1 cellular context compared by ENCODE assay signal in the genomic region with DNA sequence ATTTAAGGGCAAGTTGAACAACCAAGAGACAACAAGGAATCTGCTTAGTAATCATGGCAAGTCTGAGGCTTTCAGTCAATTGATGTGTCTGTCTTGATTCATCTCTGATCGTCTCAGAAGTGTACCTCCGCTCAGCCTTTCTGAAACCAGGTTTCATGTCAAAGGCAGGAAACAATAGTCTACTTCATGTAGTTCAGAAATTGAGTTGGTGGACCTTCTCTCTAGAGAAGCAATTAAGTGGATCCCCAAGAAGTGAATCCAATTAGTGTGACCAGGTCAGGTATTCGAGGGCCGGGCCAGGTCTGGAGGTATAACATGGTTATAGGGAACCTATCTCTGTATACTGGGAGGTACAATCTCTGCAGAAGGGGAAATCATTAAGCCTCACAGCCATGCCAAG.
TF ChIP-seq lines count a peak whose summit lies in the region.

No MANE protein-coding gene starts in this region.

TF ChIP-seq in GM12878, 131 proteins besides CTCF, POLR2A, EP300 and RAD21 (continued from another document):
- no peak for TF ChIP-seq ZBTB33 (IDR thresholded peaks at IDR 0.05)
- TF ChIP-seq RB1 (IDR thresholded peaks at IDR 0.05; ENCODE audit: borderline replicate concordance), result no peak
- TF ChIP-seq SIN3A (IDR thresholded peaks at IDR 0.05; ENCODE audit: low read depth, low read length), result no peak
- peak; percentile 56; the same call in 1 of the 2 replicates for TF ChIP-seq EED (IDR thresholded peaks at IDR 0.05; ENCODE audit: low read depth)
- peak; percentile 96 for TF ChIP-seq MTA2 (IDR thresholded peaks at IDR 0.05; ENCODE audit: low read depth)
- TF ChIP-seq MXI1 (IDR thresholded peaks at IDR 0.05; ENCODE audit: low read depth, low read length), result no peak
- TF ChIP-seq CEBPB (IDR thresholded peaks at IDR 0.05; ENCODE audit: borderline replicate concordance in 1 of 2, low read depth in 2 of 2, low read length in 2 of 2), result no peak
- TF ChIP-seq GABPA (IDR thresholded peaks at IDR 0.05; ENCODE audit: low read depth), result no peak
- TF ChIP-seq SRF (IDR thresholded peaks at IDR 0.05; ENCODE audit: low read depth in 2 of 2, low read length in 2 of 2), result no peak
- TF ChIP-seq CBX5 (IDR thresholded peaks at IDR 0.05; ENCODE audit: low read depth), result no peak
- no peak for TF ChIP-seq CHD1 (IDR thresholded peaks at IDR 0.05; ENCODE audit: low read depth, low read length)
- TF ChIP-seq BCLAF1 (IDR thresholded peaks at IDR 0.05), result no peak
- no peak for TF ChIP-seq HDAC2 (IDR thresholded peaks at IDR 0.05)
- TF ChIP-seq YY1 (IDR thresholded peaks at IDR 0.05; ENCODE audit: low read depth, low read length), result no peak
- TF ChIP-seq CREB1 (IDR thresholded peaks at IDR 0.05; ENCODE audit: low read depth), result no peak
- TF ChIP-seq, protein P1, sequence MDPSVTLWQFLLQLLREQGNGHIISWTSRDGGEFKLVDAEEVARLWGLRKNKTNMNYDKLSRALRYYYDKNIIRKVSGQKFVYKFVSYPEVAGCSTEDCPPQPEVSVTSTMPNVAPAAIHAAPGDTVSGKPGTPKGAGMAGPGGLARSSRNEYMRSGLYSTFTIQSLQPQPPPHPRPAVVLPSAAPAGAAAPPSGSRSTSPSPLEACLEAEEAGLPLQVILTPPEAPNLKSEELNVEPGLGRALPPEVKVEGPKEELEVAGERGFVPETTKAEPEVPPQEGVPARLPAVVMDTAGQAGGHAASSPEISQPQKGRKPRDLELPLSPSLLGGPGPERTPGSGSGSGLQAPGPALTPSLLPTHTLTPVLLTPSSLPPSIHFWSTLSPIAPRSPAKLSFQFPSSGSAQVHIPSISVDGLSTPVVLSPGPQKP (IDR thresholded peaks at IDR 0.05; ENCODE audit: low read depth, low read length), result no peak
- TF ChIP-seq, protein P2, sequence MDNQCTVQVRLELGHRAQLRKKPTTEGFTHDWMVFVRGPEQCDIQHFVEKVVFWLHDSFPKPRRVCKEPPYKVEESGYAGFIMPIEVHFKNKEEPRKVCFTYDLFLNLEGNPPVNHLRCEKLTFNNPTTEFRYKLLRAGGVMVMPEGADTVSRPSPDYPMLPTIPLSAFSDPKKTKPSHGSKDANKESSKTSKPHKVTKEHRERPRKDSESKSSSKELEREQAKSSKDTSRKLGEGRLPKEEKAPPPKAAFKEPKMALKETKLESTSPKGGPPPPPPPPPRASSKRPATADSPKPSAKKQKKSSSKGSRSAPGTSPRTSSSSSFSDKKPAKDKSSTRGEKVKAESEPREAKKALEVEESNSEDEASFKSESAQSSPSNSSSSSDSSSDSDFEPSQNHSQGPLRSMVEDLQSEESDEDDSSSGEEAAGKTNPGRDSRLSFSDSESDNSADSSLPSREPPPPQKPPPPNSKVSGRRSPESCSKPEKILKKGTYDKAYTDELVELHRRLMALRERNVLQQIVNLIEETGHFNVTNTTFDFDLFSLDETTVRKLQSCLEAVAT (IDR thresholded peaks at IDR 0.05), result no peak
- TF ChIP-seq NR2F1 (conservative IDR thresholded peaks at IDR 0.05), result peak; percentile 57; the same call in 1 of the 2 replicates
- TF ChIP-seq SMAD5 (IDR thresholded peaks at IDR 0.05; ENCODE audit: low read depth), result no peak
